10 cellular contexts compared by ENCODE assay signal in genomic region chr12:3524251-3524650, GRCh38. TPM values are rescaled to one million over a fixed set of nuclear protein-coding genes. Genes with fewer than 3 reads are reported as not detected.
"Had no signal": no experiment of that assay in that cellular context is flagged by ENCODE, and none has a peak within 500 bp of the region (broad histone marks: within the 10 kb centered on the region; RNA-seq: fewer than 3 reads in every experiment).

No MANE protein-coding gene starts in this region.

RNA-seq across cellular contexts. Expression of gene PRMT8, which starts 33.2 kb away (rescaled TPM):
- total RNA-seq: activated CD4-positive, alpha-beta T cell treated with anti-CD3 and anti-CD28 coated beads, Interleukin-2, amount 10 ng/mL, durations not matched to agents 24 days and 14 days; activated CD8-positive, alpha-beta memory T cell treated with anti-CD3 and anti-CD28 coated beads for 36 hours; activated CD8-positive, alpha-beta T cell treated with anti-CD3 and anti-CD28 coated beads for 36 hours; activated naive CD8-positive, alpha-beta T cell treated with anti-CD3 and anti-CD28 coated beads for 36 hours; activated T-cell treated with anti-CD3 and anti-CD28 coated beads, Interleukin-2, amount 50 U/mL, for 72 hours; activated T-helper 17 cell treated with anti-CD3 and anti-CD28 coated beads, Interleukin-2, amount 50 U/mL, for 72 hours; ascending aorta; Right ventricle myocardium superior; T-helper 1 cell treated with Interleukin-12 subunit alpha and Interleukin-12 subunit beta and Interleukin-4 antibody, amounts not matched to agents 30 ng/mL and 1 ng/mL, for 36 hours; T-helper 2 cell treated with Interferon-gamma antibody and Interleukin-4, amounts not matched to agents 100 ng/mL and 5 ng/mL, for 36 hours had no signal
